In the genomic region with DNA sequence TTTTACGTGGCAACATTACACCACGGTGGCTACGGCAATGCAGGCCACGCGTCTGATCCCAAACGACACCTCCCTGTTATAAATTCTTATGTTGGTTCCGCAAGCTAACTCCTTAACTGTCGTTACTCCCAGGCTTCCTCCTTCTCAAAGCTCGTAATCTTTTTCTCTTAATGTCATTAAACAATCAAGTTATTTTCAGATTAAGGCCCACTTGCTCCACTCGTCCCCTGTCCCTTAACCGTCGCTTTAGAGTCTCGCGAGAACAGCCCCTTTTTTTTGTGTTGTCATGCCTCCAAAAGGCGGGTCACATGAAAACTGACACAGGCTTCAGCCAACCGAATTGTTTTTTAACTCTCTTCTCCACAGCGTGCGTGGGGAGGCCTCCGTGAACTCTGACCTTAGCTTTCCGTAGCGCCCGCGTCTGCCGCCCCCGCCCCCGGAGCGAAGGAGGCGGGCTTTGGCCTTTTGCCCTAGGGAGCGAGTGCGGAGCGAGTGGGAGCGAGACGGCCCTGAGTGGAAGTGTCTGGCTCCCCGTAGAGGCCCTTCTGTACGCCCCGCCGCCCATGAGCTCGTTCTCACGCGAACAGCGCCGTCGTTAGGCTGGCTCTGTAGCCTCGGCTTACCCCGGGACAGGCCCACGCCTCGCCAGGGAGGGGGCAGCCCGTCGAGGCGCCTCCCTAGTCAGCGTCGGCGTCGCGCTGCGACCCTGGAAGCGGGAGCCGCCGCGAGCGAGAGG, we compare ENCODE assay signal across 8 cellular contexts. TPM values are rescaled to one million over a fixed set of nuclear protein-coding genes. Genes with fewer than 3 reads are reported as not detected.
A peak's percentile ranks its signal among the peaks of the same experiment; 100 is the strongest.
DNase-seq lines count a peak whose midpoint lies in the region; ATAC-seq lines count a peak whose summit lies in the region.

A gene (plus strand): TSS at position 463 of the 736 bp plus-strand sequence. CDS start 360 bp downstream, outside the sequence.

- H3K27ac Mint-ChIP-seq in IgD-negative memory B cell: peak within 1 kb of the TSS; percentile 93 to 100 (median 99)

- DNase-seq in DMS 273 (lab: John Stamatoyannopoulos, UW; ENCODE audit: unreplicated experiment) (peak; percentile 97), OCI-M1 (lab: John Stamatoyannopoulos, UW) (peak; percentile 98), activated T-cell treated with anti-CD3 and anti-CD28 coated beads for 4 hours (peak; percentile 96), epidermal melanocyte (ENCODE audit: insufficient read length, low spot score) (peak; percentile 81)
- DNase-seq in stimulated activated CD8-positive, alpha-beta memory T cell treated with anti-CD3 and anti-CD28 coated beads, Interleukin-4, amount 100 ng/mL, for 1 hour (ENCODE audit: low read depth in 2 of 2, low spot score in 1 of 2): peak; percentile 90 to 92

- H3K9me3 Mint-ChIP-seq in IgD-negative memory B cell: no peaks in the 10 kb centered on the region

- H3K4me3 ChIP-seq in mononuclear cell (ENCODE audit: low read length): peak within 1 kb of the TSS; percentile 77

- ATAC-seq in GM21529 (IDR thresholded peaks at IDR 0.05; ENCODE audit: unreplicated experiment): peak; percentile 75

- H3K27me3 Mint-ChIP-seq in IgD-negative memory B cell: no peaks in the 10 kb centered on the region

- H3K4me1 ChIP-seq in mononuclear cell (ENCODE audit: insufficient read depth, low read length): peaks cover 16% of the 10 kb centered on the region

- H3K36me3 Mint-ChIP-seq in IgD-negative memory B cell: peaks cover under 1% of the 10 kb centered on the region

- H3K4me1 Mint-ChIP-seq in IgD-negative memory B cell: peaks cover 12 to 34% (median 27%) of the 10 kb centered on the region in 3 donors

- H3K4me3 Mint-ChIP-seq in IgD-negative memory B cell: peak within 1 kb of the TSS; percentile 90 to 98 (median 93)

- H3K9me3 ChIP-seq in mononuclear cell (ENCODE audit: low read depth, low read length): no peaks in the 10 kb centered on the region

- no peaks in the 10 kb centered on the region for H3K27me3 ChIP-seq in mononuclear cell (ENCODE audit: insufficient read depth, low read length)

RNA-seq across cellular contexts. Expression of the gene that starts here (rescaled TPM):
- 49.0 TPM for polyA plus RNA-seq in IgD-negative memory B cell
- total RNA-seq in mononuclear cell: 127 TPM

Comparison
In these comparisons a context has a peak if more than half of its experiments do, and no peak if none do; other contexts are left out.
1. Peak in every context shown above with its lines: DNase-seq, ATAC-seq and H3K4me3 ChIP-seq.